In the genomic region with DNA sequence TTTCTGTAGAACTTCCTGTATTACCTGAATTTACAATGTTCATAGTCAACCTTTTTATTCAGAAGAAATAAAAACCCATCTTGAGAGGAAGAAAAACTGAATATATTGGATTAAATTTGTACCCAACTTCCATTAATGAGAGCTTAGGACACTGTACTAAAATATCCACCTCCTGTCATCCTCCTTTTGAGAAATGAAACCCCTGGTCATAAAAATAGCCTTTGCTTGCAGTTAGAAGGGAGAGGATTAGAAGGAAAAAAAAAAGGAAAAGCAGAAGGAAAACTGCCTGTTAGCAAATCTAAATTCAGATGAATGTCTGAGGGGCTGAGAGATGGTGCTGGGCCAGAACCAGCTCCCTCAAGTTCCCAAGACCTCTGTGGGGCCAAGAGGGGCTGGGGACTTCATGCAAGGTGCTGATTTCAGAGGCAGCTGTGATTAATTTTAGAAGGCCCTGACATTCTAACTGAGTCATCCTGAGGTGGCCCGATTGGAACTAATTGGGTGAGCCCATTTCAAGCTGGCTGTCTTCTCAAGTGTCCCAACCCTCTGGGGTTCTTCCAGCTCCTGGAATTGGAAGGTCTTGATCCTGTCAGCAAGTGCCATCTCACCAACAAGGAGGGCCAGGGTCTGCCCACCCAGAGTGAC, we compare ENCODE assay signal across 13 cellular contexts. TPM values are rescaled to one million over a fixed set of nuclear protein-coding genes. Genes with fewer than 3 reads are reported as not detected.
A peak's percentile ranks its signal among the peaks of the same experiment; 100 is the strongest.
DNase-seq lines count a peak whose midpoint lies in the region; ATAC-seq, FAIRE-seq and TF ChIP-seq lines count a peak whose summit lies in the region.
"Had no signal": no experiment of that assay in that cellular context is flagged by ENCODE, and none has a peak within 500 bp of the region (broad histone marks: within the 10 kb centered on the region; RNA-seq: fewer than 3 reads in every experiment).

No MANE protein-coding gene starts in this region.

- peaks cover 59% of the 10 kb centered on the region for H3K4me1 ChIP-seq in ACC112 (ENCODE audit: control insufficient read depth, insufficient read depth, low read length, unreplicated experiment)

- H3K79me2 ChIP-seq in ACC112 (ENCODE audit: control insufficient read depth, insufficient read depth, low read length, unreplicated experiment), result no peaks in the 10 kb centered on the region

- H3K4me3 ChIP-seq in ACC112 (ENCODE audit: low read depth, low read length) (no peak overlapping the region), dorsolateral prefrontal cortex (no peak overlapping the region)
- H3K4me3 ChIP-seq: stomach had no signal

- DNase-seq in MV-4-11 (lab: John Stamatoyannopoulos, UW) (peak; percentile 40), dorsolateral prefrontal cortex (no peak), myocyte (ENCODE audit: low read depth) (peak; percentile 94), GDM1 (lab: John Stamatoyannopoulos, UW) (no peak), urothelium cell line (ENCODE audit: low spot score) (no peak), left lobe of liver (ENCODE audit: low spot score) (no peak)
- DNase-seq: activated naive CD8-positive, alpha-beta T cell treated with anti-CD3 and anti-CD28 coated beads, Interleukin-2, amount 50 U/mL, for 24 hours; NCI-H1930; stimulated activated CD4-positive, alpha-beta T cell treated with anti-CD3 and anti-CD28 coated beads, Interleukin-2, amount 100 ng/mL, for 48 hours; stomach; T-helper 2 cell had no signal

- no peaks in the 10 kb centered on the region for H3K27me3 ChIP-seq in ACC112 (ENCODE audit: insufficient read depth, low read length)
- H3K27me3 ChIP-seq in dorsolateral prefrontal cortex, result no peaks in the 10 kb centered on the region

- no peak for FAIRE-seq in urothelium cell line (lab: Jason Lieb, UNC)

- H3K36me3 ChIP-seq in ACC112 (ENCODE audit: insufficient read depth, low read length), result no peaks in the 10 kb centered on the region
- H3K36me3 ChIP-seq: stomach had no signal

- peak overlapping the region; percentile 89 for H3K27ac ChIP-seq in ACC112 (ENCODE audit: low read depth, low read length)
- peak overlapping the region; percentile 16 to 98 (median 92) for H3K27ac ChIP-seq in dorsolateral prefrontal cortex

- intact Hi-C loops in dorsolateral prefrontal cortex (cut with DNase I), result loop anchor here (2.0 to 10.0 kb wide), 3 partner anchors 73 to 171 kb away; no protein-coding TSS in a partner anchor

- ATAC-seq in HG02623 (IDR thresholded peaks at IDR 0.05; ENCODE audit: unreplicated experiment) (no peak), left lobe of liver (no peak)
- ATAC-seq: activated naive CD8-positive, alpha-beta T cell treated with anti-CD3 and anti-CD28 coated beads, Interleukin-2, amount 50 U/mL, for 24 hours had no signal

- peak overlapping the region; percentile 63 for H2AFZ ChIP-seq in ACC112 (ENCODE audit: low read length, unreplicated experiment)

- no peak for TF ChIP-seq CTCF in dorsolateral prefrontal cortex (IDR thresholded peaks at IDR 0.05 in 54 of 56, conservative IDR thresholded peaks at IDR 0.05 in 2 of 56; ENCODE audit: low read depth in 1 of 56, partially characterized antibody in 56 of 56)

RNA-seq across cellular contexts. Expression of gene BIN1, which starts 38.4 kb away (rescaled TPM):
- 100 to 1,000 TPM; 151 to 703 (median 290) TPM for total RNA-seq in dorsolateral prefrontal cortex
- total RNA-seq in myocyte, result 3,190 and 3,208 TPM in 2 replicates
- 771 TPM for polyA plus RNA-seq in myocyte (2012)
- 28.6 TPM for total RNA-seq in left lobe of liver

Comparison
In these comparisons a context has a peak if more than half of its experiments do, and no peak if none do; other contexts are left out.
1. DNase-seq: peak in MV-4-11 (single experiment) and myocyte (single experiment); none in dorsolateral prefrontal cortex (0 of 10), GDM1 (single experiment), urothelium cell line (single experiment) and left lobe of liver (single experiment).